ENCODE assay signal across 8 cellular contexts in the genomic region with DNA sequence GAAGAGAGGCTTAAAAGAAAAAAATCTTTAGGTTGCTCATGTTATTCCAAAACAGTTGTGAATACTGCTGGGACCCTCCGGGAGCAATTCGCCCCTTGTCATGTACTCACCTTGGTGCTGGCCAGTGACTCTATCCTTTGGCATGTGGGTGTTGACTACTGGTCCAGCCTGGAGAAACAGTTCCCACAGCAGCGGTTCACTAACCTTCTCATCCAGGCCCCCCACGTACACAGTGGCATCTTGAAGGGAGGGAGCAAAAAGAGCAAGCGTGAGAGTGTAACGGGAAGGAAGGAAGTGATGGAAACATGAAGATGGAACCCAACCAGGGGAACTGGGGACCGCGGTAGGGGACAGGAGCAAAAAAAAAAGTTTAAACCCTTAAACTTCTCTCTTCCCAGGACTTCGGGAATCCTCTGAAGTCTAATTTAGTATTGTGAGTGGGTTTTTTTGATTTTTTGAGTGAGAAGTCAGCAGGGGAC. TPM values are rescaled to one million over a fixed set of nuclear protein-coding genes. Genes with fewer than 3 reads are reported as not detected.
DNase-seq lines count a peak whose midpoint lies in the region; ATAC-seq, FAIRE-seq and TF ChIP-seq lines count a peak whose summit lies in the region.

No MANE protein-coding gene starts in this region.

- POLR2A ChIA-PET in HepG2 (lab: Yijun Ruan, JAX): no interaction called here

- H3K9me3 ChIP-seq in adipocyte (ENCODE audit: control insufficient read depth, low read length) (no peaks in the 10 kb centered on the region), HepG2 (ENCODE audit: low read length) (no peaks in the 10 kb centered on the region), transverse colon (no peaks in the 10 kb centered on the region)

- in situ Hi-C loops in HepG2 (cut with HindIII; ENCODE audit: extremely low pct_ligation_motif_present, low pct_unique_long_range_greater_than_20kb) (no loop called here), transverse colon (cut with MboI; ENCODE audit: low pct_ligation_motif_present in 1 of 4, low pct_unique_long_range_greater_than_20kb in 1 of 4, low sequenced_read_pairs in 3 of 4) (no loop called here)

- H3K9ac ChIP-seq in adipocyte (ENCODE audit: low read length): peak overlapping the region; percentile 97
- H3K9ac ChIP-seq in HepG2 (ENCODE audit: insufficient read depth, low read depth, low read length): peak overlapping the region; percentile 85

- no peak for DNase-seq in activated naive CD4-positive, alpha-beta T cell treated with anti-CD3 and anti-CD28 coated beads for 36 hours
- DNase-seq in activated naive CD4-positive, alpha-beta T cell (lab: John Stamatoyannopoulos, UW): no peak
- DNase-seq in adipocyte (ENCODE audit: low read depth): peak; percentile 28
- DNase-seq in HepG2 (ENCODE audit: low spot score): no peak
- no peak for DNase-seq in transverse colon
- no peak for DNase-seq in COLO668 (lab: John Stamatoyannopoulos, UW; ENCODE audit: unreplicated experiment)
- no peak for DNase-seq in LoVo (ENCODE audit: low spot score)

- TF ChIP-seq EP300 in HepG2 (IDR thresholded peaks at IDR 0.05; ENCODE audit: low read depth in 2 of 2, low read length in 2 of 2): no peak
- no peak for TF ChIP-seq EP300 in HepG2 (CRISPR knock-in tag; IDR thresholded peaks at IDR 0.05; ENCODE audit: borderline replicate concordance)
- no peak for TF ChIP-seq EP300 in transverse colon (IDR thresholded peaks at IDR 0.05; ENCODE audit: low read depth)

- H3K36me3 Mint-ChIP-seq in activated naive CD4-positive, alpha-beta T cell treated with anti-CD3 and anti-CD28 coated beads for 36 hours (ENCODE audit: low read depth): peaks cover 42% of the 10 kb centered on the region

- H3K9me3 Mint-ChIP-seq in activated naive CD4-positive, alpha-beta T cell treated with anti-CD3 and anti-CD28 coated beads for 36 hours: no peaks in the 10 kb centered on the region

- H3K27ac Mint-ChIP-seq in activated naive CD4-positive, alpha-beta T cell treated with anti-CD3 and anti-CD28 coated beads for 36 hours: peak overlapping the region; percentile 95

- no TSS peak for BruUV-seq in HepG2 (replicated peaks; lab: Mats Ljungman, UMichigan)

- no peak for TF ChIP-seq POLR2A in HepG2 (IDR thresholded peaks at IDR 0.05; ENCODE audit: insufficient read depth in 1 of 2, low read depth in 2 of 2, low read length in 2 of 2)
- TF ChIP-seq POLR2A in transverse colon (IDR thresholded peaks at IDR 0.05): no peak

- peak; percentile 34 for FAIRE-seq in HepG2 (lab: Jason Lieb, UNC)

- peak overlapping the region; percentile 95 for H3K4me3 ChIP-seq in adipocyte (ENCODE audit: low read length)
- H3K4me3 ChIP-seq in HepG2 (replicated peaks in 1 of 3; ENCODE audit: insufficient read depth in 1 of 3, low read depth in 2 of 3, low read length in 3 of 3): peak overlapping the region; percentile 90 to 99 (median 92)
- H3K4me3 ChIP-seq in transverse colon: peak overlapping the region; percentile 82 to 98 (median 86)

- H3K4me1 ChIP-seq in adipocyte (ENCODE audit: control insufficient read depth, insufficient read depth, low read length) (peaks cover 32% of the 10 kb centered on the region), HepG2 (ENCODE audit: insufficient read depth, low read length) (peaks cover 30% of the 10 kb centered on the region), transverse colon (peaks cover 20 to 70% (median 42%) of the 10 kb centered on the region in 4 donors)

- H3K4me2 ChIP-seq in HepG2 (ENCODE audit: low read depth, low read length): peak overlapping the region; percentile 90

- no peak overlapping the region for H2AFZ ChIP-seq in HepG2 (ENCODE audit: low read length)

- TF ChIP-seq CTCF in HepG2 (CRISPR knock-in tag; IDR thresholded peaks at IDR 0.05) (no peak), transverse colon (IDR thresholded peaks at IDR 0.05) (no peak)

- no peaks in the 10 kb centered on the region for H3K27me3 ChIP-seq in adipocyte (replicated peaks; ENCODE audit: control insufficient read depth, insufficient read depth, low read length)
- H3K27me3 ChIP-seq in HepG2 (ENCODE audit: control insufficient read depth in 1 of 2, insufficient read depth in 2 of 2, low read length in 2 of 2): no peaks in the 10 kb centered on the region; a peak in 1 of 5 replicates
- H3K27me3 ChIP-seq in transverse colon: no peaks in the 10 kb centered on the region

- H3K4me1 Mint-ChIP-seq in activated naive CD4-positive, alpha-beta T cell treated with anti-CD3 and anti-CD28 coated beads for 36 hours (ENCODE audit: low read depth): peaks cover 45% of the 10 kb centered on the region

- intact Hi-C loops in activated naive CD4-positive, alpha-beta T cell treated with anti-CD3 and anti-CD28 coated beads for 36 hours (cut with micrococcal nuclease): loop anchor here (1.0 to 2.0 kb wide), 4 partner anchors 10 to 82 kb away; partner anchors contain the start of genes BOLA1 and SV2A
- intact Hi-C loops in HepG2 (cut with micrococcal nuclease; ENCODE audit: unreplicated experiment) (loop anchor here (1.0 kb wide), 1 partner anchor 25 kb away; no protein-coding TSS in a partner anchor), transverse colon (cut with DNase I; ENCODE audit: low total_unique reads) (loop anchor here (5.0 kb wide), 1 partner anchor 35 kb away; no protein-coding TSS in a partner anchor)

- ATAC-seq in HepG2 (peak; percentile 8; the same call in 2 of the 3 replicates), HG03095 (IDR thresholded peaks at IDR 0.05; ENCODE audit: unreplicated experiment) (no peak)

- 0 out of 2 replicates have a peak, but pooled peaks cover 3% of the 10 kb centered on the region for H4K20me1 ChIP-seq in HepG2 (ENCODE audit: insufficient read depth, low read length)

- TF ChIP-seq RAD21 in HepG2 (CRISPR knock-in tag; IDR thresholded peaks at IDR 0.05): no peak

- 2% methylated on average over 9 of the region's 9 CpGs for WGBS in HepG2 (ENCODE audit: low lambda C conversion rate)
- 0 to 8% methylated on average over 7 to 9 of the region's 9 CpGs for WGBS in transverse colon (ENCODE audit: low coverage in 1 of 2), 2 donors

- CTCF ChIA-PET in activated naive CD4-positive, alpha-beta T cell treated with anti-CD3 and anti-CD28 coated beads for 36 hours (lab: Charles Lee): no interaction called here
- CTCF ChIA-PET in HepG2 (lab: Yijun Ruan, JAX; ENCODE audit: low intra/inter-chr PET ratio, low total read pairs): no interaction called here

- no peaks in the 10 kb centered on the region for H3K27me3 Mint-ChIP-seq in activated naive CD4-positive, alpha-beta T cell treated with anti-CD3 and anti-CD28 coated beads for 36 hours (ENCODE audit: low read depth)

- H3K4me3 Mint-ChIP-seq in activated naive CD4-positive, alpha-beta T cell treated with anti-CD3 and anti-CD28 coated beads for 36 hours: peak overlapping the region; percentile 99

- peaks cover 17% of the 10 kb centered on the region for H3K79me2 ChIP-seq in HepG2 (ENCODE audit: insufficient read depth, low read length)

- H3K27ac ChIP-seq in HepG2 (ENCODE audit: extremely low read length, insufficient read depth, low read length) (peak overlapping the region; percentile 88), transverse colon (peak overlapping the region; percentile 94 to 96 (median 96))

- peaks cover 45% of the 10 kb centered on the region for H3K36me3 ChIP-seq in adipocyte (ENCODE audit: control insufficient read depth, insufficient read depth, low read length, severe bottlenecking)
- peaks cover 13 to 41% of the 10 kb centered on the region in 2 experiments for H3K36me3 ChIP-seq in HepG2 (replicated peaks in 1 of 2; ENCODE audit: control insufficient read depth in 1 of 2, insufficient read depth in 2 of 2, low read length in 2 of 2)
- peaks cover 0 to 58% (median 26%) of the 10 kb centered on the region in 4 donors for H3K36me3 ChIP-seq in transverse colon

RNA-seq across cellular contexts. Expression of gene SF3B4, which starts 0.5 kb away (rescaled TPM):
- total RNA-seq in activated naive CD4-positive, alpha-beta T cell treated with anti-CD3 and anti-CD28 coated beads for 36 hours: 10 to 100 TPM; 47.3 to 48.5 TPM
- total RNA-seq in HepG2 (2016; rRNA removed; fragmentation: Illumina TruSeq; extraction: Trizol) (14.8 and 24.6 TPM in 2 replicates), transverse colon (10 to 100 TPM; 32.4 to 78.6 (median 46.2) TPM)
- total RNA-seq in HepG2 (2016; cell fraction: cytosol; rRNA removed; fragmentation: Illumina TruSeq; extraction: Trizol; ENCODE audit: low read depth): 3.4 and 4.9 TPM in 2 replicates
- total RNA-seq in HepG2 (2016; cell fraction: insoluble cytoplasmic fraction; rRNA removed; fragmentation: Illumina TruSeq; extraction: Trizol): 11.6 and 24.9 TPM in 2 replicates
- 10.3 and 11.6 TPM in 2 replicates for total RNA-seq in HepG2 (2016; cell fraction: membrane; rRNA removed; fragmentation: Illumina TruSeq; extraction: Trizol)
- 11.4 and 16.3 TPM in 2 replicates for total RNA-seq in HepG2 (2016; cell fraction: nucleus; rRNA removed; fragmentation: Illumina TruSeq; extraction: Trizol)
- 13.8 and 14.6 TPM in 2 replicates for polyA plus RNA-seq in HepG2 (2011; rRNA removed)
- 9.1 and 10.1 TPM in 2 replicates for polyA plus RNA-seq in HepG2 (2011; cell fraction: cytosol; rRNA removed)
- 10.6 and 12.6 TPM in 2 replicates for polyA plus RNA-seq in HepG2 (2011; cell fraction: nucleus; rRNA removed)
- polyA plus RNA-seq in HepG2 (2012): 36.2 and 39.4 TPM in 2 replicates
- 11.3 and 13.8 TPM in 2 replicates for polyA plus RNA-seq in HepG2 (2016; cell fraction: cytosol; fragmentation: Illumina TruSeq; extraction: Trizol; ENCODE audit: low read depth)
- polyA plus RNA-seq in HepG2 (2016; cell fraction: insoluble cytoplasmic fraction; fragmentation: Illumina TruSeq; extraction: Trizol; ENCODE audit: low read depth): 37.5 and 53.9 TPM in 2 replicates
- 17.3 and 22.1 TPM in 2 replicates for polyA plus RNA-seq in HepG2 (2016; cell fraction: membrane; fragmentation: Illumina TruSeq; extraction: Trizol; ENCODE audit: low read depth)
- polyA plus RNA-seq in HepG2 (2016; cell fraction: nucleus; fragmentation: Illumina TruSeq; extraction: Trizol; ENCODE audit: insufficient read depth, low read depth): 28.9 and 31.3 TPM in 2 replicates
- polyA minus RNA-seq in HepG2 (2011; rRNA and poly(A)+ RNA removed; ENCODE audit: low replicate concordance): 14.9 and 44.2 TPM in 2 replicates
- 14.8 and 15.7 TPM in 2 replicates for polyA minus RNA-seq in HepG2 (2011; cell fraction: cytosol; rRNA and poly(A)+ RNA removed)
- polyA minus RNA-seq in HepG2 (2011; cell fraction: nucleus; rRNA and poly(A)+ RNA removed): 12.9 and 16.2 TPM in 2 replicates

RNA-seq across cellular contexts. Expression of gene SV2A, which starts 9.5 kb away (rescaled TPM):
- total RNA-seq in activated naive CD4-positive, alpha-beta T cell treated with anti-CD3 and anti-CD28 coated beads for 36 hours: 1 to 10 TPM; 8.2 to 8.6 TPM
- total RNA-seq in HepG2 (2016; rRNA removed; fragmentation: Illumina TruSeq; extraction: Trizol): 0.45 and 0.84 TPM in 2 replicates
- total RNA-seq in HepG2 (2016; cell fraction: cytosol; rRNA removed; fragmentation: Illumina TruSeq; extraction: Trizol; ENCODE audit: low read depth): 0.10 and 0.18 TPM in 2 replicates
- total RNA-seq in HepG2 (2016; cell fraction: insoluble cytoplasmic fraction; rRNA removed; fragmentation: Illumina TruSeq; extraction: Trizol): 0.55 and 0.89 TPM in 2 replicates
- 0.22 and 0.34 TPM in 2 replicates for total RNA-seq in HepG2 (2016; cell fraction: membrane; rRNA removed; fragmentation: Illumina TruSeq; extraction: Trizol)
- total RNA-seq in HepG2 (2016; cell fraction: nucleus; rRNA removed; fragmentation: Illumina TruSeq; extraction: Trizol): 0.84 and 1.3 TPM in 2 replicates
- polyA plus RNA-seq in HepG2 (2011; rRNA removed): 1.9 and 3.3 TPM in 2 replicates
- 2.0 and 3.0 TPM in 2 replicates for polyA plus RNA-seq in HepG2 (2011; cell fraction: cytosol; rRNA removed)
- 3.7 and 5.5 TPM in 2 replicates for polyA plus RNA-seq in HepG2 (2011; cell fraction: nucleus; rRNA removed)
- 1.8 and 4.2 TPM in 2 replicates for polyA plus RNA-seq in HepG2 (2012)
- polyA plus RNA-seq in HepG2 (2016; cell fraction: cytosol; fragmentation: Illumina TruSeq; extraction: Trizol; ENCODE audit: low read depth): 0.05 and 0.08 TPM in 2 replicates
- polyA plus RNA-seq in HepG2 (2016; cell fraction: insoluble cytoplasmic fraction; fragmentation: Illumina TruSeq; extraction: Trizol; ENCODE audit: low read depth): 0.45 and 0.50 TPM in 2 replicates
- 0.13 and 0.18 TPM in 2 replicates for polyA plus RNA-seq in HepG2 (2016; cell fraction: membrane; fragmentation: Illumina TruSeq; extraction: Trizol; ENCODE audit: low read depth)
- polyA plus RNA-seq in HepG2 (2016; cell fraction: nucleus; fragmentation: Illumina TruSeq; extraction: Trizol; ENCODE audit: insufficient read depth, low read depth): 1.7 and 2.1 TPM in 2 replicates
- polyA minus RNA-seq in HepG2 (2011; rRNA and poly(A)+ RNA removed; ENCODE audit: low replicate concordance): 0.19 and 5.4 TPM in 2 replicates
- polyA minus RNA-seq in HepG2 (2011; cell fraction: cytosol; rRNA and poly(A)+ RNA removed): 1.5 and 1.9 TPM in 2 replicates
- polyA minus RNA-seq in HepG2 (2011; cell fraction: nucleus; rRNA and poly(A)+ RNA removed): 2.1 and 2.9 TPM in 2 replicates
- total RNA-seq in transverse colon: 1 to 10 TPM in 3 of 4 donors, under 1 TPM in 1; 0.40 to 2.5 (median 1.5) TPM

RNA-seq across cellular contexts. Expression of gene MTMR11, which starts 9.6 kb away (rescaled TPM):
- under 1 TPM; 0.69 to 0.72 TPM for total RNA-seq in activated naive CD4-positive, alpha-beta T cell treated with anti-CD3 and anti-CD28 coated beads for 36 hours
- total RNA-seq in HepG2 (2016; rRNA removed; fragmentation: Illumina TruSeq; extraction: Trizol) (0.27 and 0.49 TPM in 2 replicates), transverse colon (100 to 1,000 TPM; 284 to 483 (median 296) TPM)
- not detected in 2 replicates for total RNA-seq in HepG2 (2016; cell fraction: cytosol; rRNA removed; fragmentation: Illumina TruSeq; extraction: Trizol; ENCODE audit: low read depth)
- total RNA-seq in HepG2 (2016; cell fraction: insoluble cytoplasmic fraction; rRNA removed; fragmentation: Illumina TruSeq; extraction: Trizol): 0.48 and 0.61 TPM in 2 replicates
- total RNA-seq in HepG2 (2016; cell fraction: membrane; rRNA removed; fragmentation: Illumina TruSeq; extraction: Trizol): 0.09 and 0.28 TPM in 2 replicates
- 0.65 and 0.72 TPM in 2 replicates for total RNA-seq in HepG2 (2016; cell fraction: nucleus; rRNA removed; fragmentation: Illumina TruSeq; extraction: Trizol)
- polyA plus RNA-seq in HepG2 (2011; rRNA removed): 2.8 and 4.0 TPM in 2 replicates
- polyA plus RNA-seq in HepG2 (2011; cell fraction: cytosol; rRNA removed): 1.5 and 2.7 TPM in 2 replicates
- 10.8 and 17.5 TPM in 2 replicates for polyA plus RNA-seq in HepG2 (2011; cell fraction: nucleus; rRNA removed)
- polyA plus RNA-seq in HepG2 (2012): 2.8 and 4.1 TPM in 2 replicates
- 0.11 TPM in 1 of 2 replicates, not detected in the other for polyA plus RNA-seq in HepG2 (2016; cell fraction: cytosol; fragmentation: Illumina TruSeq; extraction: Trizol; ENCODE audit: low read depth)
- 0.31 and 0.47 TPM in 2 replicates for polyA plus RNA-seq in HepG2 (2016; cell fraction: insoluble cytoplasmic fraction; fragmentation: Illumina TruSeq; extraction: Trizol; ENCODE audit: low read depth)
- polyA plus RNA-seq in HepG2 (2016; cell fraction: membrane; fragmentation: Illumina TruSeq; extraction: Trizol; ENCODE audit: low read depth): 0.16 TPM in 1 of 2 replicates, not detected in the other
- polyA plus RNA-seq in HepG2 (2016; cell fraction: nucleus; fragmentation: Illumina TruSeq; extraction: Trizol; ENCODE audit: insufficient read depth, low read depth): 1.5 and 2.0 TPM in 2 replicates
- 4.0 and 9.4 TPM in 2 replicates for polyA minus RNA-seq in HepG2 (2011; rRNA and poly(A)+ RNA removed; ENCODE audit: low replicate concordance)
- 0.89 and 1.3 TPM in 2 replicates for polyA minus RNA-seq in HepG2 (2011; cell fraction: cytosol; rRNA and poly(A)+ RNA removed)
- polyA minus RNA-seq in HepG2 (2011; cell fraction: nucleus; rRNA and poly(A)+ RNA removed): 5.4 and 10.2 TPM in 2 replicates

RNA-seq across cellular contexts. Expression of gene BOLA1, which starts 27.7 kb away (rescaled TPM):
- 10 to 100 TPM; 24.7 to 28.7 TPM for total RNA-seq in activated naive CD4-positive, alpha-beta T cell treated with anti-CD3 and anti-CD28 coated beads for 36 hours
- total RNA-seq in HepG2 (2016; rRNA removed; fragmentation: Illumina TruSeq; extraction: Trizol) (3.1 and 4.2 TPM in 2 replicates), transverse colon (10 to 100 TPM in 3 of 4 donors, 1 to 10 TPM in 1; 7.4 to 61.0 (median 31.5) TPM)
- 2.1 and 2.4 TPM in 2 replicates for total RNA-seq in HepG2 (2016; cell fraction: cytosol; rRNA removed; fragmentation: Illumina TruSeq; extraction: Trizol; ENCODE audit: low read depth)
- 3.6 and 3.9 TPM in 2 replicates for total RNA-seq in HepG2 (2016; cell fraction: insoluble cytoplasmic fraction; rRNA removed; fragmentation: Illumina TruSeq; extraction: Trizol)
- total RNA-seq in HepG2 (2016; cell fraction: membrane; rRNA removed; fragmentation: Illumina TruSeq; extraction: Trizol): 2.0 and 2.7 TPM in 2 replicates
- 3.2 and 3.5 TPM in 2 replicates for total RNA-seq in HepG2 (2016; cell fraction: nucleus; rRNA removed; fragmentation: Illumina TruSeq; extraction: Trizol)
- 2.9 and 3.2 TPM in 2 replicates for polyA plus RNA-seq in HepG2 (2011; rRNA removed)
- 2.9 and 4.8 TPM in 2 replicates for polyA plus RNA-seq in HepG2 (2011; cell fraction: cytosol; rRNA removed)
- polyA plus RNA-seq in HepG2 (2011; cell fraction: nucleus; rRNA removed): 8.1 and 8.9 TPM in 2 replicates
- polyA plus RNA-seq in HepG2 (2012): 2.5 and 2.8 TPM in 2 replicates
- polyA plus RNA-seq in HepG2 (2016; cell fraction: cytosol; fragmentation: Illumina TruSeq; extraction: Trizol; ENCODE audit: low read depth): 2.0 and 2.6 TPM in 2 replicates
- 3.3 and 5.4 TPM in 2 replicates for polyA plus RNA-seq in HepG2 (2016; cell fraction: insoluble cytoplasmic fraction; fragmentation: Illumina TruSeq; extraction: Trizol; ENCODE audit: low read depth)
- 2.5 and 2.8 TPM in 2 replicates for polyA plus RNA-seq in HepG2 (2016; cell fraction: membrane; fragmentation: Illumina TruSeq; extraction: Trizol; ENCODE audit: low read depth)
- 4.8 TPM in 2 replicates for polyA plus RNA-seq in HepG2 (2016; cell fraction: nucleus; fragmentation: Illumina TruSeq; extraction: Trizol; ENCODE audit: insufficient read depth, low read depth)
- polyA minus RNA-seq in HepG2 (2011; rRNA and poly(A)+ RNA removed; ENCODE audit: low replicate concordance): 1.4 and 3.8 TPM in 2 replicates
- polyA minus RNA-seq in HepG2 (2011; cell fraction: cytosol; rRNA and poly(A)+ RNA removed): 0.79 TPM in 1 of 2 replicates, not detected in the other
- polyA minus RNA-seq in HepG2 (2011; cell fraction: nucleus; rRNA and poly(A)+ RNA removed): 1.4 and 1.9 TPM in 2 replicates

Comparison
In these comparisons a context has a peak if more than half of its experiments do, and no peak if none do; other contexts are left out.
1. RNA of gene MTMR11, which starts 9.6 kb away (total RNA-seq): 284 to 483 TPM in transverse colon; 0.69 to 0.72 TPM in activated naive CD4-positive, alpha-beta T cell treated with anti-CD3 and anti-CD28 coated beads for 36 hours and 0.09 to 0.72 TPM in HepG2; every median in the first group is over 100 times any median in the second.
2. Peak in every context shown above with its lines, with median percentiles within 50 percentile points of each other: H3K4me3 ChIP-seq.